ENCODE assay signal across 1 cellular context in the genomic region with DNA sequence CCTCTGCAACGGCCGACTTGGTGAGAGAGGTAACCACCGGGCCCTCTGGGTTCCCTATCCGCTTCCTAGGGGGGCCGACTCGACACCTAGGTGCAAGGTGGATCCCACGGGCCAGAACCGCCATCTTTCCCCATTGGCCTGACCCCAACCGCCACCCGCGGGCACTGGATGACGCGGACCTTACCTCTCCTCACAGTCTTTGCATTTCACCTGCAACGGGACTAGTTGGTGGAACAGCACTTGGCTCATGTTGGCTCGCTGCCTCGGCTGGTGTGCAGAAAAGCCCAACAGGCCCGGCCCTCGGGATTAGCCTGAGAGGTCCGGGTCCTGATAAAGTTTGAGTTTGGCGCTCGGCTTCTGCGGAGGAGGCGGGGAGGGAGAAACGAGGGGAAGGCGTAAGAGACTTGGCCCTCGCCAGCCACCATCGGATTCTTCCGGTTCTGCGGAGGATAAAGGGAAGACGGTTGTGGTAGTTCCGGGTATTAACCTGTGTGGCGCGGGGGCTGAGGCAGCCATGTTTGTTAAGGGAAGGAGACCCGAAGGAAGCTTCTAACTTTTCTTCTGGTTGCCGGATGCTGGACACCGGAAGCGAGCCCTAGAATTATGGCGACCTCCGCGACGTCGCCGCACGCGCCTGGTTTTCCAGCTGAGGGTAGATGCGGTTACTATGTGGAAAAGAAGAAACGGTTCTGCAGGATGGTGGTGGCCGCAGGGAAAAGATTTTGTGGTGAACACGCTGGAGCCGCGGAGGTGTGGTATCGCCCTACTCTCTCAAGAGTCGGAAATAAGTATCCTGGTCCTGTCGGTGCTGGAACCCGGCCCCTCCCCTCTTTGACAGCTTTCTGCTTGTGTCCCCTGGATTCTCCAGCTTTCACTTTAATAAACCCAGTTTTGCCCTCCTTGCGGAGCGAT.
TF ChIP-seq lines count a peak whose summit lies in the region.

TSS of gene SASS6 (minus strand) at position 365 of the 912 bp plus-strand sequence. CDS start at position 249, 116 bp downstream.
TSS of gene TRMT13 (plus strand) at position 598 of the 912 bp plus-strand sequence. CDS start at position 604, 6 bp downstream.

TF ChIP-seq in HepG2, 621 proteins besides CTCF, POLR2A, EP300 and RAD21 (continued from another document):
- TF ChIP-seq KLF12 (CRISPR knock-in tag; IDR thresholded peaks at IDR 0.05; ENCODE audit: borderline replicate concordance) (peak; percentile 90), ZNF776 (CRISPR knock-in tag; IDR thresholded peaks at IDR 0.05) (no peak), ZNF496 (CRISPR knock-in tag; IDR thresholded peaks at IDR 0.05; ENCODE audit: insufficient replicate concordance) (no peak), NCOA2 (CRISPR knock-in tag; IDR thresholded peaks at IDR 0.05) (no peak), ZBTB1 (CRISPR knock-in tag; IDR thresholded peaks at IDR 0.05; ENCODE audit: borderline replicate concordance) (no peak), ZNF333 (CRISPR knock-in tag; IDR thresholded peaks at IDR 0.05; ENCODE audit: borderline replicate concordance) (no peak; the same call in 1 of the 2 replicates), MIER2 (CRISPR knock-in tag; IDR thresholded peaks at IDR 0.05) (0 out of 2 replicates have a peak, but pooled peaks have one; percentile 18), ZNF17 (CRISPR knock-in tag; IDR thresholded peaks at IDR 0.05) (no peak), ZNF782 (CRISPR knock-in tag; IDR thresholded peaks at IDR 0.05; ENCODE audit: borderline replicate concordance) (peak; percentile 64; the same call in 1 of the 2 replicates), NFYC (CRISPR knock-in tag; IDR thresholded peaks at IDR 0.05) (peak; percentile 31; the same call in 1 of the 2 replicates), KLF11 (CRISPR knock-in tag; IDR thresholded peaks at IDR 0.05) (peak; percentile 87), ZNF224 (CRISPR knock-in tag; IDR thresholded peaks at IDR 0.05) (peak; percentile 76; the same call in 1 of the 2 replicates), SALL2 (CRISPR knock-in tag; IDR thresholded peaks at IDR 0.05) (peak; percentile 82), JDP2 (CRISPR knock-in tag; IDR thresholded peaks at IDR 0.05; ENCODE audit: borderline replicate concordance) (no peak), ZNF281 (CRISPR knock-in tag; IDR thresholded peaks at IDR 0.05; ENCODE audit: borderline replicate concordance) (peak; percentile 28; the same call in 1 of the 2 replicates)
- TF ChIP-seq, protein P1, sequence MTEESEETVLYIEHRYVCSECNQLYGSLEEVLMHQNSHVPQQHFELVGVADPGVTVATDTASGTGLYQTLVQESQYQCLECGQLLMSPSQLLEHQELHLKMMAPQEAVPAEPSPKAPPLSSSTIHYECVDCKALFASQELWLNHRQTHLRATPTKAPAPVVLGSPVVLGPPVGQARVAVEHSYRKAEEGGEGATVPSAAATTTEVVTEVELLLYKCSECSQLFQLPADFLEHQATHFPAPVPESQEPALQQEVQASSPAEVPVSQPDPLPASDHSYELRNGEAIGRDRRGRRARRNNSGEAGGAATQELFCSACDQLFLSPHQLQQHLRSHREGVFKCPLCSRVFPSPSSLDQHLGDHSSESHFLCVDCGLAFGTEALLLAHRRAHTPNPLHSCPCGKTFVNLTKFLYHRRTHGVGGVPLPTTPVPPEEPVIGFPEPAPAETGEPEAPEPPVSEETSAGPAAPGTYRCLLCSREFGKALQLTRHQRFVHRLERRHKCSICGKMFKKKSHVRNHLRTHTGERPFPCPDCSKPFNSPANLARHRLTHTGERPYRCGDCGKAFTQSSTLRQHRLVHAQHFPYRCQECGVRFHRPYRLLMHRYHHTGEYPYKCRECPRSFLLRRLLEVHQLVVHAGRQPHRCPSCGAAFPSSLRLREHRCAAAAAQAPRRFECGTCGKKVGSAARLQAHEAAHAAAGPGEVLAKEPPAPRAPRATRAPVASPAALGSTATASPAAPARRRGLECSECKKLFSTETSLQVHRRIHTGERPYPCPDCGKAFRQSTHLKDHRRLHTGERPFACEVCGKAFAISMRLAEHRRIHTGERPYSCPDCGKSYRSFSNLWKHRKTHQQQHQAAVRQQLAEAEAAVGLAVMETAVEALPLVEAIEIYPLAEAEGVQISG (CRISPR knock-in tag; IDR thresholded peaks at IDR 0.05), result peak; percentile 95
- TF ChIP-seq, protein P2, sequence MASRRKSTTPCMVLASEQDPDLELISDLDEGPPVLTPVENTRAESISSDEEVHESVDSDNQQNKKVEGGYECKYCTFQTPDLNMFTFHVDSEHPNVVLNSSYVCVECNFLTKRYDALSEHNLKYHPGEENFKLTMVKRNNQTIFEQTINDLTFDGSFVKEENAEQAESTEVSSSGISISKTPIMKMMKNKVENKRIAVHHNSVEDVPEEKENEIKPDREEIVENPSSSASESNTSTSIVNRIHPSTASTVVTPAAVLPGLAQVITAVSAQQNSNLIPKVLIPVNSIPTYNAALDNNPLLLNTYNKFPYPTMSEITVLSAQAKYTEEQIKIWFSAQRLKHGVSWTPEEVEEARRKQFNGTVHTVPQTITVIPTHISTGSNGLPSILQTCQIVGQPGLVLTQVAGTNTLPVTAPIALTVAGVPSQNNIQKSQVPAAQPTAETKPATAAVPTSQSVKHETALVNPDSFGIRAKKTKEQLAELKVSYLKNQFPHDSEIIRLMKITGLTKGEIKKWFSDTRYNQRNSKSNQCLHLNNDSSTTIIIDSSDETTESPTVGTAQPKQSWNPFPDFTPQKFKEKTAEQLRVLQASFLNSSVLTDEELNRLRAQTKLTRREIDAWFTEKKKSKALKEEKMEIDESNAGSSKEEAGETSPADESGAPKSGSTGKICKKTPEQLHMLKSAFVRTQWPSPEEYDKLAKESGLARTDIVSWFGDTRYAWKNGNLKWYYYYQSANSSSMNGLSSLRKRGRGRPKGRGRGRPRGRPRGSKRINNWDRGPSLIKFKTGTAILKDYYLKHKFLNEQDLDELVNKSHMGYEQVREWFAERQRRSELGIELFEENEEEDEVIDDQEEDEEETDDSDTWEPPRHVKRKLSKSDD (CRISPR knock-in tag; IDR thresholded peaks at IDR 0.05; ENCODE audit: low read depth), result peak; percentile 86
